In genomic region chr2:8158714-8159113, GRCh38 we compare ENCODE assay signal across 17 cellular contexts.
"Had no signal": no experiment of that assay in that cellular context is flagged by ENCODE, and none has a peak within 500 bp of the region (broad histone marks: within the 10 kb centered on the region; RNA-seq: fewer than 3 reads in every experiment).

No MANE protein-coding gene starts in this region.

- H3K27ac ChIP-seq: gastroesophageal sphincter, heart right ventricle, left lung, psoas muscle, spleen, testis had no signal

- H3K27me3 Mint-ChIP-seq: activated T-helper 17 cell treated with anti-CD3 and anti-CD28 coated beads, Interleukin-2, amount 50 U/mL, for 72 hours had no signal

- H3K36me3 ChIP-seq: gastroesophageal sphincter, heart right ventricle, left lung, sigmoid colon, spleen had no signal

- H3K9me3 ChIP-seq: left lung, psoas muscle, sigmoid colon, testis had no signal

- H3K4me3 Mint-ChIP-seq: activated B cell treated with CpG ODN at 0.5 μM for 24 hours; activated naive CD4-positive, alpha-beta T cell treated with anti-CD3 and anti-CD28 coated beads, Interleukin-2, amount 10 ng/mL, durations not matched to agents 7 days and 5 days; activated T-helper 17 cell treated with anti-CD3 and anti-CD28 coated beads, Interleukin-2, amount 50 U/mL, for 72 hours; memory B cell; stimulated activated naive CD8-positive, alpha-beta T cell treated with anti-CD3 and anti-CD28 coated beads, Interleukin-15, amount 100 ng/mL, for 72 hours had no signal

- H3K4me3 ChIP-seq: gastroesophageal sphincter, heart right ventricle, left lung, psoas muscle, sigmoid colon, spleen, testis had no signal

- FAIRE-seq: colon, islet of Langerhans, urothelium cell line had no signal

- H3K27me3 ChIP-seq: gastroesophageal sphincter, heart right ventricle, left lung, sigmoid colon, spleen, testis had no signal

- H3K36me3 Mint-ChIP-seq: activated naive CD4-positive, alpha-beta T cell treated with anti-CD3 and anti-CD28 coated beads, Interleukin-2, amount 10 ng/mL, durations not matched to agents 7 days and 5 days; memory B cell had no signal

- H3K9me3 Mint-ChIP-seq: activated B cell treated with CpG ODN at 0.5 μM for 24 hours had no signal

- ATAC-seq: activated T-helper 17 cell treated with anti-CD3 and anti-CD28 coated beads, Interleukin-2, amount 50 U/mL, for 72 hours; gastroesophageal sphincter; heart right ventricle; left lung; psoas muscle; stimulated activated naive CD8-positive, alpha-beta T cell treated with anti-CD3 and anti-CD28 coated beads, Interleukin-15, amount 100 ng/mL, for 72 hours had no signal

- H3K27ac Mint-ChIP-seq: activated B cell treated with CpG ODN at 0.5 μM for 24 hours; activated naive CD4-positive, alpha-beta T cell treated with anti-CD3 and anti-CD28 coated beads, Interleukin-2, amount 10 ng/mL, durations not matched to agents 7 days and 5 days; memory B cell had no signal

- H3K4me1 ChIP-seq: heart right ventricle, left lung, psoas muscle, testis had no signal

- DNase-seq: activated B cell treated with CpG ODN at 0.5 μM for 24 hours; activated naive CD4-positive, alpha-beta T cell treated with anti-CD3 and anti-CD28 coated beads, Interleukin-2, amount 10 ng/mL, durations not matched to agents 7 days and 5 days; erythroblast; heart right ventricle; left lung; nephron progenitor cell; psoas muscle; sigmoid colon; spleen; stimulated activated naive CD8-positive, alpha-beta T cell treated with anti-CD3 and anti-CD28 coated beads, Interleukin-15, amount 100 ng/mL, for 72 hours; testis had no signal

- H3K4me1 Mint-ChIP-seq: activated naive CD4-positive, alpha-beta T cell treated with anti-CD3 and anti-CD28 coated beads, Interleukin-2, amount 10 ng/mL, durations not matched to agents 7 days and 5 days had no signal
